In genomic region chr15:98870788-98871187, GRCh38 we compare ENCODE assay signal across 15 cellular contexts.
"Had no signal": no experiment of that assay in that cellular context is flagged by ENCODE, and none has a peak within 500 bp of the region (broad histone marks: within the 10 kb centered on the region; RNA-seq: fewer than 3 reads in every experiment).

No MANE protein-coding gene starts in this region.

- H3K27ac ChIP-seq: gastroesophageal sphincter, lower lobe of right lung, vagina, WERI-Rb-1 had no signal

- ATAC-seq: esophagus mucosa; gastroesophageal sphincter; lower lobe of right lung; natural killer cell treated with Interleukin-12 subunit alpha and Interleukin-12 subunit beta and Interleukin-15 and Interleukin-18, amount 100 ng/mL, for 72 hours; stimulated activated naive CD8-positive, alpha-beta T cell treated with anti-CD3 and anti-CD28 coated beads, Interleukin-15, Interleukin-2, amounts not matched to agents 100 U/mL and 50 U/mL, for 24 hours had no signal

- H3K27me3 ChIP-seq: gastroesophageal sphincter, vagina had no signal

- H3K27me3 Mint-ChIP-seq: activated naive CD8-positive, alpha-beta T cell had no signal

- H3K9me3 Mint-ChIP-seq: natural killer cell treated with Interleukin-12 subunit alpha and Interleukin-12 subunit beta and Interleukin-15 and Interleukin-18, amount 100 ng/mL, for 72 hours had no signal

- H3K4me3 Mint-ChIP-seq: activated naive CD8-positive, alpha-beta T cell; natural killer cell treated with Interleukin-12 subunit alpha and Interleukin-12 subunit beta and Interleukin-15 and Interleukin-18, amount 100 ng/mL, for 72 hours had no signal

- H3K9me3 ChIP-seq: gastroesophageal sphincter, lower lobe of right lung, vagina had no signal

- H3K27ac Mint-ChIP-seq: activated naive CD8-positive, alpha-beta T cell had no signal

- H3K36me3 Mint-ChIP-seq: natural killer cell treated with Interleukin-12 subunit alpha and Interleukin-12 subunit beta and Interleukin-15 and Interleukin-18, amount 100 ng/mL, for 72 hours had no signal

- H3K36me3 ChIP-seq: gastroesophageal sphincter, lower lobe of right lung, vagina, WERI-Rb-1 had no signal

- DNase-seq: activated CD4-positive, alpha-beta T cell treated with anti-CD3 and anti-CD28 coated beads, Interleukin-2, amount 50 U/mL, for 48 hours; activated T-cell treated with anti-CD3 and anti-CD28 coated beads for 4 hours; central memory CD4-positive, alpha-beta T cell; cortex of kidney; effector CD4-positive, alpha-beta T cell; lower lobe of right lung; posterior cingulate gyrus; stimulated activated naive CD8-positive, alpha-beta T cell treated with anti-CD3 and anti-CD28 coated beads, Interleukin-15, Interleukin-2, amounts not matched to agents 100 U/mL and 50 U/mL, for 24 hours; WERI-Rb-1 had no signal

- H3K4me3 ChIP-seq: gastroesophageal sphincter, lower lobe of right lung, skin epidermis, vagina had no signal
